8 cellular contexts compared by ENCODE assay signal in genomic region chr11:64778473-64779298, GRCh38. TPM values are rescaled to one million over a fixed set of nuclear protein-coding genes. Genes with fewer than 3 reads are reported as not detected.
DNase-seq lines count a peak whose midpoint lies in the region; FAIRE-seq and TF ChIP-seq lines count a peak whose summit lies in the region.

Gene SF1 (minus strand): TSS chr11:64778542. CDS start chr11:64778392, 150 bp downstream.

- H3K79me1 ChIP-seq in neuronal stem cell (ENCODE audit: low read depth, low read length), result peaks cover 5% of the 10 kb centered on the region

- peaks cover 48% of the 10 kb centered on the region for H3K36me3 Mint-ChIP-seq in activated naive CD4-positive, alpha-beta T cell treated with anti-CD3 and anti-CD28 coated beads, Interleukin-2, amount 10 ng/mL, durations not matched to agents 7 days and 5 days

- no peaks in the 10 kb centered on the region for H3K9me3 Mint-ChIP-seq in activated naive CD4-positive, alpha-beta T cell treated with anti-CD3 and anti-CD28 coated beads, Interleukin-2, amount 10 ng/mL, durations not matched to agents 7 days and 5 days

- H2BK5ac ChIP-seq in neuronal stem cell (ENCODE audit: low read length), result peak within 1 kb of the TSS; percentile 90

- H2AK5ac ChIP-seq in neuronal stem cell (ENCODE audit: low read depth, low read length), result peak within 1 kb of the TSS; percentile 100

- peak within 1 kb of the TSS; percentile 89 to 98 for H3K4me3 ChIP-seq in neuronal stem cell (ENCODE audit: low read length in 2 of 2)

- H4K8ac ChIP-seq in neuronal stem cell (ENCODE audit: low read depth, low read length), result no peak within 1 kb of the TSS

- no peak for TF ChIP-seq CTCF in subcutaneous adipose tissue (IDR thresholded peaks at IDR 0.05; ENCODE audit: low read depth)

- H3K27me3 ChIP-seq in neuronal stem cell (ENCODE audit: control insufficient read depth in 3 of 3, insufficient read depth in 3 of 3, low read depth in 1 of 3, low read length in 3 of 3), result no peaks in the 10 kb centered on the region

- H3K36me3 ChIP-seq in neuronal stem cell (replicated peaks in 1 of 2; ENCODE audit: control insufficient read depth in 2 of 2, insufficient read depth in 2 of 2, low read length in 2 of 2), result peaks cover 28 to 64% of the 10 kb centered on the region in 2 donors

- peak; percentile 86 for FAIRE-seq in frontal cortex (lab: Jason Lieb, UNC)

- H2BK12ac ChIP-seq in neuronal stem cell (ENCODE audit: low read length), result peak within 1 kb of the TSS; percentile 32

- H4K91ac ChIP-seq in neuronal stem cell (ENCODE audit: low read depth, low read length, poor library complexity), result peak within 1 kb of the TSS; percentile 81

- H2BK120ac ChIP-seq in neuronal stem cell (ENCODE audit: low read depth, low read length), result peak within 1 kb of the TSS; percentile 98

- H3K4me2 ChIP-seq in neuronal stem cell (ENCODE audit: insufficient read depth, low read length, poor library complexity, severe bottlenecking), result peak within 1 kb of the TSS; percentile 89

- no peaks in the 10 kb centered on the region for H3K9me3 ChIP-seq in neuronal stem cell (replicated peaks in 1 of 2; ENCODE audit: control insufficient read depth in 2 of 2, insufficient read depth in 1 of 2, low read depth in 1 of 2, low read length in 2 of 2)

- peak within 1 kb of the TSS; percentile 96 for H3K9ac ChIP-seq in neuronal stem cell (ENCODE audit: low read depth, low read length, poor library complexity)

- in situ Hi-C loops in SK-MEL-5 (cut with HindIII; ENCODE audit: low pct_unique_long_range_greater_than_20kb, low sequenced_read_pairs), result no loop called here

- peak within 1 kb of the TSS; percentile 85 for H3K14ac ChIP-seq in neuronal stem cell (ENCODE audit: low read length)

- H3K4me1 Mint-ChIP-seq in activated naive CD4-positive, alpha-beta T cell treated with anti-CD3 and anti-CD28 coated beads, Interleukin-2, amount 10 ng/mL, durations not matched to agents 7 days and 5 days, result peaks cover 57% of the 10 kb centered on the region

- POLR2A ChIA-PET in HEK293T (lab: Yijun Ruan, JAX), result interaction anchor here (0.6 to 1.5 kb wide), 33 partner anchors 10 to 461 kb away, joined by 3 to 17 read pairs (median 4); partner anchors contain the start of genes MAP4K2, MEN1, PYGM and TRMT112

- peaks cover 5 to 10% of the 10 kb centered on the region in 2 donors for H3K4me1 ChIP-seq in neuronal stem cell (ENCODE audit: control insufficient read depth in 2 of 2, insufficient read depth in 1 of 2, low read depth in 1 of 2, low read length in 2 of 2)

- peak within 1 kb of the TSS; percentile 72 for H2AFZ ChIP-seq in neuronal stem cell (ENCODE audit: low read length)

- no peaks in the 10 kb centered on the region for H3K27me3 Mint-ChIP-seq in activated naive CD4-positive, alpha-beta T cell treated with anti-CD3 and anti-CD28 coated beads, Interleukin-2, amount 10 ng/mL, durations not matched to agents 7 days and 5 days

- WGBS in neuronal stem cell (ENCODE audit: extremely low coverage in 2 of 2, insufficient read length in 2 of 2, insufficient replicate concordance in 1 of 2), 2 donors, result no CpG with 5 or more reads among the region's 80 CpGs

- peak within 1 kb of the TSS; percentile 99 for H3K27ac ChIP-seq in neuronal stem cell (replicated peaks; ENCODE audit: low read length)

- H3K27ac Mint-ChIP-seq in activated naive CD4-positive, alpha-beta T cell treated with anti-CD3 and anti-CD28 coated beads, Interleukin-2, amount 10 ng/mL, durations not matched to agents 7 days and 5 days, result peak within 1 kb of the TSS; percentile 100

- H3K4ac ChIP-seq in neuronal stem cell (ENCODE audit: low read length), result peak within 1 kb of the TSS; percentile 97

- peak within 1 kb of the TSS; percentile 96 for H3K4me3 Mint-ChIP-seq in activated naive CD4-positive, alpha-beta T cell treated with anti-CD3 and anti-CD28 coated beads, Interleukin-2, amount 10 ng/mL, durations not matched to agents 7 days and 5 days

- peak within 1 kb of the TSS; percentile 99 for H3K23ac ChIP-seq in neuronal stem cell (ENCODE audit: low read depth, low read length, poor library complexity)

- DNase-seq in GM03348 (ENCODE audit: low spot score), result peak; percentile 99
- peak; percentile 98 for DNase-seq in HEK293T (ENCODE audit: extremely low spot score)
- peak; percentile 100 for DNase-seq in MV-4-11 (lab: John Stamatoyannopoulos, UW)
- DNase-seq in SK-MEL-5 (ENCODE audit: low read depth, low spot score), result peak; percentile 99
- DNase-seq in activated naive CD4-positive, alpha-beta T cell treated with anti-CD3 and anti-CD28 coated beads, Interleukin-2, amount 10 ng/mL, durations not matched to agents 7 days and 5 days, result peak; percentile 100
- peak; percentile 94 to 95 for DNase-seq in frontal cortex (ENCODE audit: low spot score in 2 of 2)
- peak; percentile 100 for DNase-seq in neuronal stem cell (ENCODE audit: low spot score)

- CTCF ChIA-PET in HEK293T (lab: Yijun Ruan, JAX), result interaction anchor here (0.5 to 1.5 kb wide), 3 partner anchors 9 to 109 kb away, joined by 3 to 5 read pairs (median 4); no protein-coding TSS in a partner anchor
- CTCF ChIA-PET in activated naive CD4-positive, alpha-beta T cell treated with anti-CD3 and anti-CD28 coated beads, Interleukin-2, amount 10 ng/mL, durations not matched to agents 7 days and 5 days (lab: Charles Lee), result interaction anchor here (0.9 to 6.2 kb wide), 6 partner anchors 11 to 65 kb away, joined by 3 to 39 read pairs (median 3); partner anchors contain the start of gene RASGRP2

- H3K18ac ChIP-seq in neuronal stem cell (ENCODE audit: low read length), result peak within 1 kb of the TSS; percentile 99

- peak within 1 kb of the TSS; percentile 73 for H2BK15ac ChIP-seq in neuronal stem cell (ENCODE audit: low read length)

TF ChIP-seq in HEK293T, 16 proteins besides CTCF, POLR2A, EP300 and RAD21:
- peak; percentile 19; the same call in 1 of the 2 replicates for TF ChIP-seq ELF4 (IDR thresholded peaks at IDR 0.05)
- TF ChIP-seq NFRKB (IDR thresholded peaks at IDR 0.05), result no peak
- no peak for TF ChIP-seq SP1 (IDR thresholded peaks at IDR 0.05)
- TF ChIP-seq CTBP1 (IDR thresholded peaks at IDR 0.05; ENCODE audit: borderline replicate concordance), result no peak
- TF ChIP-seq TARDBP (IDR thresholded peaks at IDR 0.05), result no peak
- no peak for TF ChIP-seq FOXK2 (IDR thresholded peaks at IDR 0.05)
- TF ChIP-seq ARNT (IDR thresholded peaks at IDR 0.05), result no peak
- TF ChIP-seq PKNOX1 (IDR thresholded peaks at IDR 0.05), result peak; percentile 95
- no peak for TF ChIP-seq HDGF (IDR thresholded peaks at IDR 0.05; ENCODE audit: borderline replicate concordance)
- no peak for TF ChIP-seq L3MBTL2 (conservative IDR thresholded peaks at IDR 0.05)

RNA-seq across cellular contexts. Expression of gene SF1, which starts in this region (rescaled TPM):
- 53.3 and 57.4 TPM in 2 replicates for total RNA-seq in SK-MEL-5 (2014; rRNA removed; shearing (Covaris generic))
- polyA plus RNA-seq in SK-MEL-5 (2015; cell fraction: cytosol; rRNA removed), result 135 and 178 TPM in 2 replicates
- 397 and 481 TPM in 2 replicates for polyA plus RNA-seq in SK-MEL-5 (2015; cell fraction: nucleus; rRNA removed)
- total RNA-seq in frontal cortex, result 62.4 TPM
- polyA plus RNA-seq in neuronal stem cell (2013, experiment 1 of 2), result 214 TPM
- polyA plus RNA-seq in neuronal stem cell (2013, experiment 2 of 2), result 215 TPM
- 100 to 1,000 TPM; 215 to 388 (median 273) TPM for total RNA-seq in subcutaneous adipose tissue

Comparison
In these comparisons a context has a peak if more than half of its experiments do, and no peak if none do; other contexts are left out.
1. Peak in every context shown above with its lines: DNase-seq, H3K4me3 ChIP-seq and H3K27ac ChIP-seq.